8 cellular contexts compared by ENCODE assay signal in the genomic region with DNA sequence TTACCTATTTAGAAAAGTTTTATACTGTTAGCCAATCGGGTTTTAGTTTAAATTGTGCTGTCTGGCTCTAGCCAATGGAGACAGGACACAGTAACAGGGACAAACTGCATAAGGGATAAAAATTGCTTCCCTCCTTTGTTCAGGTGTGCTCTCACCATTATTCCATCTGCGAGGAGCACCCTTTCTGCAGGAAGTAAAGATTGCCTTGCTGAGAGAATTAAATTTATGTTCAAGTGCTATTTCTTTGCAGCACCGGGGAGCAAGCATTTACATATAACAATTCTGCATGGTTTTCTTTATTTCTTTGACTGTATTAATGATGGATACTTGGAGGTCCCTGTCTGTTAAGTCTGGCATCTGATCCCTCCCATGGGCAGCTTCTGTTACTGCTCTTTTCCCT.
"Had no signal": no experiment of that assay in that cellular context is flagged by ENCODE, and none has a peak within 500 bp of the region (broad histone marks: within the 10 kb centered on the region; RNA-seq: fewer than 3 reads in every experiment).

No MANE protein-coding gene starts in this region.

- ATAC-seq: HepG2 had no signal

- H3K27ac Mint-ChIP-seq: IgD-negative memory B cell had no signal

- H3K9ac ChIP-seq: KMS-11 had no signal

- FAIRE-seq: HepG2, HTR-8/SVneo had no signal

- H3K4me2 ChIP-seq: KMS-11 had no signal

- H3K27ac ChIP-seq: HL-60, KMS-11 had no signal

- DNase-seq: IMR-90, KBM-7, KG1 had no signal

- H3K4me1 Mint-ChIP-seq: IgD-negative memory B cell had no signal

- H3K4me3 Mint-ChIP-seq: IgD-negative memory B cell had no signal
